Comparison of ENCODE assay signal across 33 cellular contexts in the genomic region with DNA sequence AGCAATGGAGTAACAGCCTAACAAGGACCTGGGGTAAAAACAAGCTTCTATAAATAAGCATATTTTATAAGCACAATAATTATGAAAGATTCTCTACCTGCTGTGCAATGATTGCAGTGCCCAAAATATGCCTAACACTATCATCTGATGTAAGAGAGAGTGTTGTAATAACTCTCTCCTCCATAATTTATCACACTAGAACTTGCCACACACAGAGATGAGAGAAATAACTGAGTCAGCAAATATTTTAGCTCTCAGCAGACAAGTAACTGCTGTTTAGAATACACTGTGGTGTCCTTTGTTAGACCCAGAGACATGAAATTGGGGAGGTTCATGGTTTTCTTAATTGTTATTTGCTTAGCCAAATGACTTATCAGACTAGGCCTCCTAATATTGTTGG.
DNase-seq lines count a peak whose midpoint lies in the region; ATAC-seq, FAIRE-seq and TF ChIP-seq lines count a peak whose summit lies in the region.
"Had no signal": no experiment of that assay in that cellular context is flagged by ENCODE, and none has a peak within 500 bp of the region (broad histone marks: within the 10 kb centered on the region; RNA-seq: fewer than 3 reads in every experiment).

No MANE protein-coding gene starts in this region.

- H3K9me3 ChIP-seq in osteoblast (ENCODE audit: low read depth, low read length): no peaks in the 10 kb centered on the region
- H3K9me3 ChIP-seq: esophagus muscularis mucosa, prostate gland, sigmoid colon had no signal

- no peaks in the 10 kb centered on the region for H3K27me3 ChIP-seq in osteoblast (ENCODE audit: insufficient read depth, low read length)
- H3K27me3 ChIP-seq: sigmoid colon had no signal

- no peak for ATAC-seq in GM21528 (IDR thresholded peaks at IDR 0.05; ENCODE audit: low FRiP score, unreplicated experiment)
- ATAC-seq: activated naive CD4-positive, alpha-beta T cell treated with anti-CD3 and anti-CD28 coated beads, Interleukin-2, amount 50 U/mL, for 72 hours; effector memory CD8-positive, alpha-beta T cell; GM23338; Right ventricle myocardium inferior; stimulated activated memory B cell treated with anti-CD40 and anti-IgM and Interleukin-4, amounts not matched to agents 10 μg/mL and 1 μg/mL and 100 μg/mL, for 72 hours had no signal

- DNase-seq in NCI-H526 (lab: John Stamatoyannopoulos, UW): peak; percentile 20 to 27
- no peak for DNase-seq in NCI-H526 treated with DMSO at 0.1 percent for 48 hours (lab: John Stamatoyannopoulos, UW)
- peak; percentile 64 for DNase-seq in NOMO-1 treated with dmso at 0.1 percent for 144 hours (lab: John Stamatoyannopoulos, UW; ENCODE audit: unreplicated experiment)
- peak; percentile 2 for DNase-seq in osteoblast (ENCODE audit: insufficient read length, low spot score, missing footprints)
- DNase-seq in NCI-H2171 (lab: John Stamatoyannopoulos, UW): no peak
- DNase-seq in superior temporal gyrus (ENCODE audit: extremely low spot score): no peak
- DNase-seq: 8988T; activated CD4-positive, alpha-beta memory T cell treated with anti-CD3 and anti-CD28 coated beads for 36 hours; activated T-cell treated with anti-CD3 and anti-CD28 coated beads for 4 hours; anterior cingulate cortex; CD8-positive, alpha-beta memory T cell; DMS153; effector memory CD8-positive, alpha-beta T cell; HFFc6; kidney glomerular epithelial cell; NCI-H1436; NCI-H2081 treated with DMSO at 0.1 percent for 48 hours; NCI-H446 treated with DMSO at 0.1 percent for 48 hours; PC-9; sigmoid colon; stimulated activated CD4-positive, alpha-beta T cell treated with anti-CD3 and anti-CD28 coated beads, Interleukin-4, amount 100 ng/mL, for 4 hours; substantia nigra had no signal

- no peak overlapping the region for H3K27ac ChIP-seq in osteoblast (ENCODE audit: low read depth, low read length)
- H3K27ac ChIP-seq: coronary artery, esophagus muscularis mucosa, PC-9, sigmoid colon had no signal

- no peak overlapping the region for H3K4me2 ChIP-seq in osteoblast (ENCODE audit: insufficient read depth, low read length)
- H3K4me2 ChIP-seq: GM23338, PC-9 had no signal

- H3K36me3 ChIP-seq in osteoblast (ENCODE audit: insufficient read depth, low read length): no peaks in the 10 kb centered on the region
- H3K36me3 ChIP-seq: esophagus muscularis mucosa, prostate gland, sigmoid colon had no signal

- no peaks in the 10 kb centered on the region for H4K20me1 ChIP-seq in osteoblast (ENCODE audit: insufficient read depth, low read length)

- H3K4me1 ChIP-seq in osteoblast (ENCODE audit: insufficient read depth, low read length): no peaks in the 10 kb centered on the region
- H3K4me1 ChIP-seq: esophagus muscularis mucosa, prostate gland, sigmoid colon had no signal

- peak; percentile 77 for FAIRE-seq in endometrium (lab: Jason Lieb, UNC)
- FAIRE-seq: frontal cortex, GM12892 had no signal

- TF ChIP-seq CTCF in osteoblast (IDR thresholded peaks at IDR 0.05; ENCODE audit: extremely low read depth, low read depth, low read length): no peak

- no peak overlapping the region for H3K4me3 ChIP-seq in osteoblast (ENCODE audit: insufficient read depth, low read length)
- H3K4me3 ChIP-seq: coronary artery, esophagus muscularis mucosa, GM23338, PC-9, prostate gland, sigmoid colon had no signal

- H2AFZ ChIP-seq in osteoblast (ENCODE audit: low read length): no peak overlapping the region
- H2AFZ ChIP-seq: GM23338, PC-9 had no signal

- no peaks in the 10 kb centered on the region for H3K79me2 ChIP-seq in osteoblast (ENCODE audit: insufficient read depth, low read length)

Comparison
In these comparisons a context has a peak if more than half of its experiments do, and no peak if none do; other contexts are left out.
1. DNase-seq: peak in NCI-H526 (2 of 2), NOMO-1 treated with dmso at 0.1 percent for 144 hours (single experiment) and osteoblast (single experiment); none in NCI-H526 treated with DMSO at 0.1 percent for 48 hours (single experiment), NCI-H2171 (single experiment) and superior temporal gyrus (single experiment).